8 cellular contexts compared by ENCODE assay signal in the genomic region with DNA sequence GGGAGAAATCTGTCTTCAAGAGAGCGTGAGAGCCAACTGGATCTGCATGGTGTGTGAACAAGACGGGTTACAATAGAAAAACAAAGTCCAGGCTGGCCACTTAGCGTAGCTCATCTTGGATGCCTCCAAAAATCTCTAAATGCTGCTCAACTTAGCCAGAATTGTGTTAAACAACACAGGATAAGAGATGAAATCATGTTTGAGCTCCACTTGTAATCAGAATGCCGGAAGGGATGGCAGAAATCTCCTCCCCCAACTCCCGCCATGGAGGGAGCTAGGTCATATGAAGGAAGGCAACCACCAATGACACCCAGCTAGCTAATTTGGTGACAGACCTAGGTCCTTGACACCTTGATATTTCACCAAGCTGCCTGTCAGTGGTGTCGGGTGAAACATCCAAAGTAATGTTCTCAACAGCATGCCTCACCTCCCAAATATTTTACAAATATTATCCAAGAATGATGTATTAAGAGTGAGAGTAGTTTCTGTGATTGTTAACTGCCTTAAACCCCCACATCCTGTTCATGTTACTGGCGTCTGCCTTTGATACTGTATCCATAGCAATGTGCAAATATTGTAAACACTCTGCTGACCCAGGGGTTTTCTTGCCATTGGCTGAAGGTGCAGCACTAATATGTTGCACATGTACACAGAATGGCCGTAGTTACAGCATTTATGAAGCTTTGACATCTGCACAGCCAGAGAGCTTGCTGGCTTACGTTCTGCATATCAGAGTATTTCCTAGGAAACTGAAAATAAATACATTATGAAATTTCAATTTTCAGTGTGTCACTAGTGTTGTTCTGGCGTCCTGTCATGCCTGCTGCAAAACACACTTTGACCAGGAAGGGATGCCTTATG. TPM values are rescaled to one million over a fixed set of nuclear protein-coding genes. Genes with fewer than 3 reads are reported as not detected.
DNase-seq lines count a peak whose midpoint lies in the region; ATAC-seq and TF ChIP-seq lines count a peak whose summit lies in the region.

No MANE protein-coding gene starts in this region.

- no peak overlapping the region for H3K18ac ChIP-seq in mesendoderm (ENCODE audit: low read length)

- no peaks in the 10 kb centered on the region for H3K79me1 ChIP-seq in mesendoderm (ENCODE audit: low read length)

- no peaks in the 10 kb centered on the region for H3K27me3 ChIP-seq in mesendoderm (ENCODE audit: insufficient read depth, low read length, poor library complexity)
- H3K27me3 ChIP-seq in Peyer's patch: no peaks in the 10 kb centered on the region

- no peak overlapping the region for H3K4ac ChIP-seq in mesendoderm (ENCODE audit: low read depth, low read length)

- no peaks in the 10 kb centered on the region for H3K4me1 ChIP-seq in mesendoderm (ENCODE audit: control insufficient read depth, low read depth, low read length)
- H3K4me1 ChIP-seq in Peyer's patch: no peaks in the 10 kb centered on the region

- H3K23ac ChIP-seq in mesendoderm (ENCODE audit: low read length): no peak overlapping the region

- peak; percentile 89 for DNase-seq in GM04503 (ENCODE audit: low read depth)
- DNase-seq in astrocyte of the cerebellum (ENCODE audit: low read depth): peak; percentile 75
- peak; percentile 25 for DNase-seq in mesendoderm
- DNase-seq in Peyer's patch: no peak
- DNase-seq in activated CD4-positive, alpha-beta T cell treated with anti-CD3 and anti-CD28 coated beads, Interleukin-2, amount 50 U/mL, for 4 hours: no peak
- DNase-seq in OCI-M1 (lab: John Stamatoyannopoulos, UW): no peak
- DNase-seq in SHP77 treated with DMSO at 0.1 percent for 48 hours (lab: John Stamatoyannopoulos, UW): no peak

- H2BK15ac ChIP-seq in mesendoderm (replicated peaks; ENCODE audit: low read depth): no peak overlapping the region

- H3K27ac ChIP-seq in mesendoderm (ENCODE audit: low read depth, low read length) (no peak overlapping the region), Peyer's patch (peak overlapping the region in 2 of 4 donors; percentile 55 to 59)

- no peaks in the 10 kb centered on the region for H3K79me2 ChIP-seq in mesendoderm (ENCODE audit: control insufficient read depth, insufficient read depth, low read length)

- no peak overlapping the region for H3K4me2 ChIP-seq in mesendoderm (ENCODE audit: low read length)

- WGBS in mesendoderm (ENCODE audit: extremely low coverage, insufficient coverage, low lambda C conversion rate): no CpG with 5 or more reads among the region's 10 CpGs

- no peak overlapping the region for H2AK5ac ChIP-seq in mesendoderm (ENCODE audit: low read length)

- no peaks in the 10 kb centered on the region for H3K36me3 ChIP-seq in mesendoderm (ENCODE audit: control insufficient read depth, insufficient read depth, low read length)
- no peaks in the 10 kb centered on the region for H3K36me3 ChIP-seq in Peyer's patch

- no peak overlapping the region for H2BK120ac ChIP-seq in mesendoderm (ENCODE audit: low read depth, low read length)

- H3K4me3 ChIP-seq in astrocyte of the cerebellum (ENCODE audit: low read depth, low read length) (no peak overlapping the region), mesendoderm (ENCODE audit: low read length) (no peak overlapping the region), Peyer's patch (no peak overlapping the region)

- in situ Hi-C loops in astrocyte of the cerebellum (cut with HindIII; ENCODE audit: low sequenced_read_pairs): no loop called here

- TF ChIP-seq POLR2A in Peyer's patch (IDR thresholded peaks at IDR 0.05): no peak

- H3K56ac ChIP-seq in mesendoderm (ENCODE audit: low read length): no peak overlapping the region

- ATAC-seq in HG02798 (IDR thresholded peaks at IDR 0.05; ENCODE audit: poor library complexity, unreplicated experiment): peak; percentile 66

- no peak overlapping the region for H2BK5ac ChIP-seq in mesendoderm (ENCODE audit: low read length)

- TF ChIP-seq CTCF in astrocyte of the cerebellum (IDR thresholded peaks at IDR 0.05; ENCODE audit: low read depth, low read length, missing control alignments) (no peak), Peyer's patch (IDR thresholded peaks at IDR 0.05) (no peak)

- H4K8ac ChIP-seq in mesendoderm (ENCODE audit: low read depth, low read length): no peak overlapping the region

- no peak overlapping the region for H3K9ac ChIP-seq in mesendoderm (ENCODE audit: low read length)

- H3K9me3 ChIP-seq in Peyer's patch: peaks cover 0 to 12% (median 0%) of the 10 kb centered on the region in 4 donors

- no peak overlapping the region for H4K5ac ChIP-seq in mesendoderm (ENCODE audit: low read length)

RNA-seq across cellular contexts. Expression of a gene that starts 25.8 kb away (rescaled TPM):
- polyA plus RNA-seq in mesendoderm (2013, experiment 1 of 2): 19.6 TPM
- polyA plus RNA-seq in mesendoderm (2013, experiment 2 of 2): 20.5 TPM
- 10 to 100 TPM in 3 of 4 donors, 1 to 10 TPM in 1; 7.4 to 31.5 (median 20.3) TPM for total RNA-seq in Peyer's patch

RNA-seq across cellular contexts. Expression of a gene that starts 28.2 kb away (rescaled TPM):
- 18.5 TPM for polyA plus RNA-seq in mesendoderm (2013, experiment 1 of 2)
- 19.5 TPM for polyA plus RNA-seq in mesendoderm (2013, experiment 2 of 2)
- 10 to 100 TPM in 2 of 4 donors, 1 to 10 TPM in 2; 4.0 to 12.4 (median 8.9) TPM for total RNA-seq in Peyer's patch

Comparison
In these comparisons a context has a peak if more than half of its experiments do, and no peak if none do; other contexts are left out.
1. DNase-seq: peak in GM04503 (single experiment), astrocyte of the cerebellum (single experiment) and mesendoderm (single experiment); none in Peyer's patch (0 of 3), activated CD4-positive, alpha-beta T cell treated with anti-CD3 and anti-CD28 coated beads, Interleukin-2, amount 50 U/mL, for 4 hours (0 of 2), OCI-M1 (single experiment) and SHP77 treated with DMSO at 0.1 percent for 48 hours (single experiment).